1 cellular context compared by ENCODE assay signal in genomic region chr3:127911421-127911931, GRCh38.
TF ChIP-seq lines count a peak whose summit lies in the region.

No MANE protein-coding gene starts in this region.

TF ChIP-seq in GM23338, 12 proteins besides CTCF, POLR2A, EP300 and RAD21 (continued from another document):
- TF ChIP-seq ETS1 (IDR thresholded peaks at IDR 0.05), result no peak
- no peak for TF ChIP-seq EZH2phosphoT487 (IDR thresholded peaks at IDR 0.05; ENCODE audit: unreplicated experiment)
- TF ChIP-seq CREB1 (CRISPR knock-in tag; IDR thresholded peaks at IDR 0.05; ENCODE audit: low read depth), result no peak
- TF ChIP-seq POLR2AphosphoS5 (IDR thresholded peaks at IDR 0.05; ENCODE audit: low read depth), result no peak
- no peak for TF ChIP-seq ZNF331 (CRISPR knock-in tag; IDR thresholded peaks at IDR 0.05; ENCODE audit: low read depth)
- no peak for TF ChIP-seq STAT1 (IDR thresholded peaks at IDR 0.05; ENCODE audit: unreplicated experiment)
TF ChIP-seq in GM23338: peak in this region for 0.
